In the genomic region with DNA sequence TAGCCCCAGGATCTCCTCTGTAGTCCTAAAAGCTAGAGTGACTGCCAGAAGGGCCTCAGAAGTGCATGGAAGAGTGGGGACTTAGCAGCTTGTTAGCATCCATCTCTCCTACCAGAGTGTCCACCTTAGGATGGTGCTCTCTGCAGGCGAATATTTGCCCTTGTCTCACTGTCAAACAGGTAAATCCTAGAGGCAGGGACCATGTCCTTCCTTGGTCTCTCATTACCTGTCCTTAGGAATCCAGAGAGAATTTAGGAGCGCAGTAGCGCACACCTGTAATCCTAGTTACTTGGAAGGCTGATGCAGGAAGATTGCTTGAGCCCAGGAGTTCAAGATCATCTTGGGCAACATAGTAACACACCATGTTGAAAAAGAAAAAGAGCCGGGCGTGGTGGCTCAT, we compare ENCODE assay signal across 21 cellular contexts. TPM values are rescaled to one million over a fixed set of nuclear protein-coding genes. Genes with fewer than 3 reads are reported as not detected.
DNase-seq lines count a peak whose midpoint lies in the region; ATAC-seq and TF ChIP-seq lines count a peak whose summit lies in the region.
"Had no signal": no experiment of that assay in that cellular context is flagged by ENCODE, and none has a peak within 500 bp of the region (broad histone marks: within the 10 kb centered on the region; RNA-seq: fewer than 3 reads in every experiment).

No MANE protein-coding gene starts in this region.

- DNase-seq in activated T-cell treated with anti-CD3 and anti-CD28 coated beads, Interleukin-2, amount 50 U/mL, for 48 hours = peak; percentile 8 to 12
- DNase-seq in activated T-cell treated with anti-CD3 and anti-CD28 coated beads, Interleukin-2, amount 50 U/mL, for 1 hour = no peak
- DNase-seq in GM13977 (ENCODE audit: low spot score) = peak; percentile 8
- DNase-seq in mesenteric fat pad (ENCODE audit: low spot score) = peak; percentile 3
- DNase-seq in type B pancreatic cell (ENCODE audit: extremely low spot score, unreplicated experiment) = peak; percentile 20
- no peak for DNase-seq in NCI-H345 (lab: John Stamatoyannopoulos, UW)
- DNase-seq: 8988T; ACHN; AML-193; C1 segment of cervical spinal cord; Calu3; CD4-positive, alpha-beta memory T cell; COR-L47; DMS53; DMS79 treated with DMSO at 0.1 percent for 48 hours; GF-D8; H9 had no signal

- TF ChIP-seq CTCF in GM13977 (IDR thresholded peaks at IDR 0.05; ENCODE audit: extremely low read depth, insufficient read depth, missing control alignments) = no peak
- no peak for TF ChIP-seq CTCF in type B pancreatic cell (conservative IDR thresholded peaks at IDR 0.05)

- no peak overlapping the region for H3K27ac Mint-ChIP-seq in type B pancreatic cell
- H3K27ac Mint-ChIP-seq: GM23338 had no signal

- no peak overlapping the region for H3K4me3 Mint-ChIP-seq in type B pancreatic cell
- H3K4me3 Mint-ChIP-seq: CD4-positive, alpha-beta memory T cell; GM23338; H9 had no signal

- peaks cover 23% of the 10 kb centered on the region for H3K36me3 Mint-ChIP-seq in type B pancreatic cell

- H3K27me3 Mint-ChIP-seq in type B pancreatic cell = no peaks in the 10 kb centered on the region
- H3K27me3 Mint-ChIP-seq: CD4-positive, alpha-beta memory T cell had no signal

- ATAC-seq in GM21381 (IDR thresholded peaks at IDR 0.05; ENCODE audit: unreplicated experiment) = no peak
- ATAC-seq: A549, GM23338, HCT116 had no signal

- no peaks in the 10 kb centered on the region for H3K9me3 Mint-ChIP-seq in type B pancreatic cell
- H3K9me3 Mint-ChIP-seq: GM23338, H9 had no signal

- in situ Hi-C loops in GM13977 (cut with MboI; ENCODE audit: low pct_unique_long_range_greater_than_20kb, low sequenced_read_pairs, unreplicated experiment) = no loop called here

- no peaks in the 10 kb centered on the region for H3K4me1 Mint-ChIP-seq in type B pancreatic cell (ENCODE audit: unreplicated experiment)
- H3K4me1 Mint-ChIP-seq: GM23338, H9 had no signal

RNA-seq across cellular contexts. Expression of a gene that starts 21.4 kb away (rescaled TPM):
- total RNA-seq in mesenteric fat pad (2.1 TPM), type B pancreatic cell (ENCODE audit: low replicate concordance) (0.33 and 4.1 TPM in 2 replicates)

RNA-seq across cellular contexts. Expression of a gene that starts 23.2 kb away (rescaled TPM):
- total RNA-seq in mesenteric fat pad (251 TPM), type B pancreatic cell (ENCODE audit: low replicate concordance) (222 and 236 TPM in 2 replicates)

RNA-seq across cellular contexts. Expression of a gene that starts 27.7 kb away (rescaled TPM):
- 35.0 TPM for total RNA-seq in mesenteric fat pad
- 34.8 and 40.8 TPM in 2 replicates for total RNA-seq in type B pancreatic cell (ENCODE audit: low replicate concordance)

RNA-seq across cellular contexts. Expression of a gene that starts 35.0 kb away (rescaled TPM):
- total RNA-seq in mesenteric fat pad (87.0 TPM), type B pancreatic cell (ENCODE audit: low replicate concordance) (124 and 193 TPM in 2 replicates)

RNA-seq across cellular contexts. Expression of a gene that starts 37.8 kb away (rescaled TPM):
- total RNA-seq in mesenteric fat pad (11.3 TPM), type B pancreatic cell (ENCODE audit: low replicate concordance) (15.0 and 20.1 TPM in 2 replicates)

Comparison
In these comparisons a context has a peak if more than half of its experiments do, and no peak if none do; other contexts are left out.
1. DNase-seq: peak in activated T-cell treated with anti-CD3 and anti-CD28 coated beads, Interleukin-2, amount 50 U/mL, for 48 hours (2 of 2), GM13977 (single experiment), mesenteric fat pad (single experiment) and type B pancreatic cell (single experiment); none in activated T-cell treated with anti-CD3 and anti-CD28 coated beads, Interleukin-2, amount 50 U/mL, for 1 hour (single experiment) and NCI-H345 (single experiment).